In genomic region chr1:85570446-85571180, GRCh38 we compare ENCODE assay signal across 23 cellular contexts. TPM values are rescaled to one million over a fixed set of nuclear protein-coding genes. Genes with fewer than 3 reads are reported as not detected.
DNase-seq lines count a peak whose midpoint lies in the region; ATAC-seq, FAIRE-seq and TF ChIP-seq lines count a peak whose summit lies in the region.
"Had no signal": no experiment of that assay in that cellular context is flagged by ENCODE, and none has a peak within 500 bp of the region (broad histone marks: within the 10 kb centered on the region; RNA-seq: fewer than 3 reads in every experiment).

No MANE protein-coding gene starts in this region.

- no peak overlapping the region for H3K9ac ChIP-seq in HepG2 (ENCODE audit: insufficient read depth, low read depth, low read length)

- ATAC-seq in HepG2 (no peak; the same call in 2 of the 3 replicates), right lobe of liver (no peak)
- ATAC-seq: activated CD4-positive, CD25-positive, alpha-beta regulatory T cell treated with anti-CD3 and anti-CD28 coated beads, Interleukin-2, amount 50 U/mL, for 24 hours; stimulated activated naive CD8-positive, alpha-beta T cell treated with anti-CD3 and anti-CD28 coated beads, Interleukin-15, amount 100 ng/mL, for 72 hours had no signal

- in situ Hi-C loops in HepG2 (cut with HindIII; ENCODE audit: extremely low pct_ligation_motif_present, low pct_unique_long_range_greater_than_20kb), result no loop called here

- TF ChIP-seq RAD21 in HepG2 (CRISPR knock-in tag; IDR thresholded peaks at IDR 0.05), result no peak

- no peaks in the 10 kb centered on the region for H3K9me3 ChIP-seq in HepG2 (ENCODE audit: low read length)
- H3K9me3 ChIP-seq in right lobe of liver, result no peaks in the 10 kb centered on the region
- no peaks in the 10 kb centered on the region for H3K9me3 ChIP-seq in osteoblast (ENCODE audit: low read depth, low read length)
- H3K9me3 ChIP-seq in adrenal gland (replicated peaks in 1 of 3), result no peaks in the 10 kb centered on the region
- H3K9me3 ChIP-seq: BE2C had no signal

- BruUV-seq in HepG2 (replicated peaks; lab: Mats Ljungman, UMichigan), result no TSS peak

- H3K36me3 ChIP-seq in HepG2 (replicated peaks in 1 of 2; ENCODE audit: control insufficient read depth in 1 of 2, insufficient read depth in 2 of 2, low read length in 2 of 2) (no peaks in the 10 kb centered on the region), right lobe of liver (no peaks in the 10 kb centered on the region), osteoblast (ENCODE audit: insufficient read depth, low read length) (peaks cover 69% of the 10 kb centered on the region), adrenal gland (replicated peaks in 1 of 2) (no peaks in the 10 kb centered on the region)
- H3K36me3 ChIP-seq: BE2C had no signal

- H3K4me2 ChIP-seq in HepG2 (ENCODE audit: low read depth, low read length) (peak overlapping the region; percentile 68; the same call in 1 of the 2 replicates), osteoblast (ENCODE audit: insufficient read depth, low read length) (peak overlapping the region; percentile 59)

- FAIRE-seq in HepG2 (lab: Jason Lieb, UNC), result no peak
- FAIRE-seq: bronchial epithelial cell, small intestine had no signal

- TF ChIP-seq CTCF in HepG2 (CRISPR knock-in tag; IDR thresholded peaks at IDR 0.05) (no peak), right lobe of liver (IDR thresholded peaks at IDR 0.05) (no peak), coronary artery (IDR thresholded peaks at IDR 0.05) (no peak), osteoblast (IDR thresholded peaks at IDR 0.05; ENCODE audit: extremely low read depth, low read depth, low read length) (no peak), adrenal gland (IDR thresholded peaks at IDR 0.05) (no peak)

- H3K79me2 ChIP-seq in HepG2 (ENCODE audit: insufficient read depth, low read length), result no peaks in the 10 kb centered on the region
- peaks cover 100% of the 10 kb centered on the region for H3K79me2 ChIP-seq in osteoblast (ENCODE audit: insufficient read depth, low read length)

- no peaks in the 10 kb centered on the region for H3K27me3 ChIP-seq in HepG2 (ENCODE audit: control insufficient read depth in 1 of 2, insufficient read depth in 2 of 2, low read length in 2 of 2)
- H3K27me3 ChIP-seq in right lobe of liver, result no peaks in the 10 kb centered on the region
- no peaks in the 10 kb centered on the region for H3K27me3 ChIP-seq in osteoblast (ENCODE audit: insufficient read depth, low read length)
- H3K27me3 ChIP-seq in adrenal gland, result no peaks in the 10 kb centered on the region
- H3K27me3 ChIP-seq: BE2C had no signal

- TF ChIP-seq EP300 in HepG2 (IDR thresholded peaks at IDR 0.05; ENCODE audit: low read depth in 2 of 2, low read length in 2 of 2) (no peak), HepG2 (CRISPR knock-in tag; IDR thresholded peaks at IDR 0.05; ENCODE audit: borderline replicate concordance) (no peak)

- TF ChIP-seq POLR2A in HepG2 (IDR thresholded peaks at IDR 0.05; ENCODE audit: insufficient read depth in 1 of 2, low read depth in 2 of 2, low read length in 2 of 2) (no peak), right lobe of liver (IDR thresholded peaks at IDR 0.05) (no peak), adrenal gland (IDR thresholded peaks at IDR 0.05) (no peak)

- POLR2A ChIA-PET in HepG2 (lab: Yijun Ruan, JAX), result interaction anchor here (0.7 to 1.2 kb wide), 5 partner anchors 10 to 1064 kb away, joined by 3 read pairs; partner anchors contain the start of genes CCN1, DDAH1, GNG5 and SPATA1

- H3K4me3 ChIP-seq in HepG2 (replicated peaks in 1 of 3; ENCODE audit: insufficient read depth in 1 of 3, low read depth in 2 of 3, low read length in 3 of 3) (no peak overlapping the region), right lobe of liver (no peak overlapping the region), coronary artery (no peak overlapping the region), osteoblast (ENCODE audit: insufficient read depth, low read length) (peak overlapping the region; percentile 4), adrenal gland (no peak overlapping the region)

- WGBS in HepG2 (ENCODE audit: low lambda C conversion rate), result 29% methylated on average over 7 of the region's 7 CpGs
- 77% methylated on average over 7 of the region's 7 CpGs for WGBS in right lobe of liver (ENCODE audit: insufficient coverage, low coverage, low lambda C conversion rate, missing lambda C conversion rate)
- WGBS in adrenal gland, 4 donors, result 78 to 87% (median 81%) methylated on average over 7 of the region's 7 CpGs

- H3K27ac ChIP-seq in HepG2 (ENCODE audit: extremely low read length, insufficient read depth, low read length), result no peak overlapping the region
- no peak overlapping the region for H3K27ac ChIP-seq in right lobe of liver
- H3K27ac ChIP-seq in coronary artery, result peak overlapping the region; percentile 80 to 83
- peak overlapping the region; percentile 81 for H3K27ac ChIP-seq in osteoblast (ENCODE audit: low read depth, low read length)
- no peak overlapping the region for H3K27ac ChIP-seq in adrenal gland
- H3K27ac ChIP-seq: HL-60, RWPE1 had no signal

- H4K20me1 ChIP-seq in HepG2 (ENCODE audit: insufficient read depth, low read length) (no peaks in the 10 kb centered on the region), osteoblast (ENCODE audit: insufficient read depth, low read length) (peaks cover 73% of the 10 kb centered on the region)

- H3K4me1 ChIP-seq in HepG2 (ENCODE audit: insufficient read depth, low read length) (peaks cover 34% of the 10 kb centered on the region), right lobe of liver (no peaks in the 10 kb centered on the region), osteoblast (ENCODE audit: insufficient read depth, low read length) (peaks cover 84% of the 10 kb centered on the region), adrenal gland (replicated peaks in 1 of 2) (no peaks in the 10 kb centered on the region)
- H3K4me1 ChIP-seq: BE2C had no signal

- H2AFZ ChIP-seq in HepG2 (ENCODE audit: low read length) (no peak overlapping the region), osteoblast (ENCODE audit: low read length) (no peak overlapping the region)

- intact Hi-C loops in HepG2 (cut with micrococcal nuclease; ENCODE audit: unreplicated experiment) (loop anchor here (2.0 to 5.0 kb wide), 2 partner anchors 68 to 1088 kb away; no protein-coding TSS in a partner anchor), right lobe of liver (cut with DNase I) (no loop called here), adrenal gland (cut with DNase I) (loop anchor here in 1 of 2 donors (10.0 kb wide), 1 partner anchor 266 kb away; no protein-coding TSS in a partner anchor)

- DNase-seq in HepG2 (ENCODE audit: low spot score), result no peak
- DNase-seq in right lobe of liver, result no peak
- no peak for DNase-seq in coronary artery (ENCODE audit: low spot score)
- DNase-seq in osteoblast (ENCODE audit: insufficient read length, low spot score, missing footprints), result no peak
- DNase-seq in adrenal gland, result no peak
- DNase-seq in DMS53 treated with DMSO at 0.1 percent for 48 hours (lab: John Stamatoyannopoulos, UW; ENCODE audit: unreplicated experiment), result no peak
- no peak for DNase-seq in COLO829 (ENCODE audit: low spot score)
- DNase-seq in NOMO-1 (lab: John Stamatoyannopoulos, UW; ENCODE audit: unreplicated experiment in 2 of 2), result no peak
- DNase-seq: activated naive CD8-positive, alpha-beta T cell treated with anti-CD3 and anti-CD28 coated beads, Interleukin-2, amount 10 ng/mL, durations not matched to agents 7 days and 5 days; BE2C; erythroblast; foreskin melanocyte; midbrain; NCI-H1436; NCI-H524; stimulated activated CD4-positive, alpha-beta T cell treated with anti-CD3 and anti-CD28 coated beads, Interleukin-4, amount 100 ng/mL, for 1 hour; stimulated activated naive CD8-positive, alpha-beta T cell treated with anti-CD3 and anti-CD28 coated beads, Interleukin-15, amount 100 ng/mL, for 72 hours had no signal

- CTCF ChIA-PET in HepG2 (lab: Yijun Ruan, JAX; ENCODE audit: low intra/inter-chr PET ratio, low total read pairs), result no interaction called here

TF ChIP-seq in HepG2, 621 proteins besides CTCF, POLR2A, EP300 and RAD21 (continues in another document):
- TF ChIP-seq EHMT2 (IDR thresholded peaks at IDR 0.05; ENCODE audit: borderline replicate concordance, low read depth, low read length) (no peak), ZNF441 (CRISPR knock-in tag; IDR thresholded peaks at IDR 0.05; ENCODE audit: borderline replicate concordance) (no peak), LCORL (IDR thresholded peaks at IDR 0.05) (no peak), LCORL (CRISPR knock-in tag; IDR thresholded peaks at IDR 0.05) (no peak)

RNA-seq across cellular contexts. Expression of gene CCN1, which starts 9.9 kb away (rescaled TPM):
- total RNA-seq in HepG2 (2016; rRNA removed; fragmentation: Illumina TruSeq; extraction: Trizol) (1.2 and 2.6 TPM in 2 replicates), right lobe of liver (10 to 100 TPM in 5 of 6 experiments, 1 to 10 TPM in 1; 6.7 to 62.4 (median 47.8) TPM), osteoblast (58.9 and 81.8 TPM in 2 replicates), adrenal gland (100 to 1,000 TPM in 2 of 8 donors, 10 to 100 TPM in 6; 17.1 to 152 (median 43.6) TPM)
- 0.30 and 0.35 TPM in 2 replicates for total RNA-seq in HepG2 (2016; cell fraction: cytosol; rRNA removed; fragmentation: Illumina TruSeq; extraction: Trizol; ENCODE audit: low read depth)
- total RNA-seq in HepG2 (2016; cell fraction: insoluble cytoplasmic fraction; rRNA removed; fragmentation: Illumina TruSeq; extraction: Trizol), result 1.3 and 2.6 TPM in 2 replicates
- total RNA-seq in HepG2 (2016; cell fraction: membrane; rRNA removed; fragmentation: Illumina TruSeq; extraction: Trizol), result 0.96 and 1.2 TPM in 2 replicates
- 7.9 and 8.7 TPM in 2 replicates for total RNA-seq in HepG2 (2016; cell fraction: nucleus; rRNA removed; fragmentation: Illumina TruSeq; extraction: Trizol)
- polyA plus RNA-seq in HepG2 (2011; rRNA removed) (12.5 and 14.9 TPM in 2 replicates), adrenal gland (100 to 1,000 TPM in 1 of 3 donors, 10 to 100 TPM in 2; 64.6 to 125 (median 90.4) TPM)
- polyA plus RNA-seq in HepG2 (2011; cell fraction: cytosol; rRNA removed), result 14.0 and 14.8 TPM in 2 replicates
- polyA plus RNA-seq in HepG2 (2011; cell fraction: nucleus; rRNA removed), result 39.7 and 43.2 TPM in 2 replicates
- polyA plus RNA-seq in HepG2 (2012), result 12.9 and 24.7 TPM in 2 replicates
- 0.79 and 0.81 TPM in 2 replicates for polyA plus RNA-seq in HepG2 (2016; cell fraction: cytosol; fragmentation: Illumina TruSeq; extraction: Trizol; ENCODE audit: low read depth)
- polyA plus RNA-seq in HepG2 (2016; cell fraction: insoluble cytoplasmic fraction; fragmentation: Illumina TruSeq; extraction: Trizol; ENCODE audit: low read depth), result 2.6 and 3.5 TPM in 2 replicates
- polyA plus RNA-seq in HepG2 (2016; cell fraction: membrane; fragmentation: Illumina TruSeq; extraction: Trizol; ENCODE audit: low read depth), result 1.3 and 2.1 TPM in 2 replicates
- 35.0 and 36.4 TPM in 2 replicates for polyA plus RNA-seq in HepG2 (2016; cell fraction: nucleus; fragmentation: Illumina TruSeq; extraction: Trizol; ENCODE audit: insufficient read depth, low read depth)
- 6.4 and 13.6 TPM in 2 replicates for polyA minus RNA-seq in HepG2 (2011; rRNA and poly(A)+ RNA removed; ENCODE audit: low replicate concordance)
- 13.9 and 16.1 TPM in 2 replicates for polyA minus RNA-seq in HepG2 (2011; cell fraction: cytosol; rRNA and poly(A)+ RNA removed)
- polyA minus RNA-seq in HepG2 (2011; cell fraction: nucleus; rRNA and poly(A)+ RNA removed), result 23.2 TPM in 2 replicates
- total RNA-seq: activated CD8-positive, alpha-beta memory T cell treated with anti-CD3 and anti-CD28 coated beads for 36 hours; activated naive CD8-positive, alpha-beta T cell treated with anti-CD3 and anti-CD28 coated beads, Interleukin-2, amount 10 ng/mL, durations not matched to agents 7 days and 5 days had no signal

Comparison
In these comparisons a context has a peak if more than half of its experiments do, and no peak if none do; other contexts are left out.
1. H3K27ac ChIP-seq: peak in coronary artery (2 of 2) and osteoblast (single experiment); none in HepG2 (single experiment), right lobe of liver (0 of 3) and adrenal gland (0 of 5).